Comparison of ENCODE assay signal across 7 cellular contexts in genomic region chr3:156483961-156484787, GRCh38.
DNase-seq lines count a peak whose midpoint lies in the region; ATAC-seq and TF ChIP-seq lines count a peak whose summit lies in the region.

No MANE protein-coding gene starts in this region.

- DNase-seq in OCI-LY7 (ENCODE audit: low spot score) = peak; percentile 74
- peak; percentile 56 for DNase-seq in activated T-helper 1 cell treated with anti-CD3 and anti-CD28 coated beads, Interleukin-12 subunit alpha, Interleukin-12 subunit beta, Interleukin-2, Interleukin-4 antibody, amounts not matched to agents 30 ng/mL and 10 ng/mL and 1 ng/mL, durations not matched to agents 14 hours and 24 hours and 36 hours (ENCODE audit: low spot score)
- no peak for DNase-seq in heart left ventricle
- peak; percentile 62 for DNase-seq in stimulated activated CD4-positive, alpha-beta T cell treated with anti-CD3 and anti-CD28 coated beads, Interleukin-4, amount 100 ng/mL, for 24 hours
- no peak for DNase-seq in posterior cingulate gyrus

- POLR2A ChIA-PET in OCI-LY7 (lab: Charles Lee) = interaction anchor here (0.6 to 2.2 kb wide), 6 partner anchors 8 to 80 kb away, joined by 3 to 7 read pairs (median 4); no protein-coding TSS in a partner anchor

- no peaks in the 10 kb centered on the region for H3K36me3 Mint-ChIP-seq in activated T-helper 1 cell treated with anti-CD3 and anti-CD28 coated beads, Interleukin-12 subunit alpha, Interleukin-12 subunit beta, Interleukin-2, Interleukin-4 antibody, amounts not matched to agents 30 ng/mL and 10 ng/mL and 1 ng/mL, durations not matched to agents 14 hours and 24 hours and 36 hours (ENCODE audit: low read depth)

- H3K4me3 ChIP-seq in OCI-LY7 (ENCODE audit: low read depth, low read length, poor library complexity, severe bottlenecking) = peak overlapping the region; percentile 58
- peak overlapping the region in 1 of 12 donors; percentile 28 for H3K4me3 ChIP-seq in heart left ventricle

- H3K4me1 ChIP-seq in OCI-LY7 (ENCODE audit: insufficient read depth, low read length, poor library complexity, severe bottlenecking) (peaks cover 35% of the 10 kb centered on the region), heart left ventricle (peaks cover 0 to 31% (median 3%) of the 10 kb centered on the region in 12 donors)

- CTCF ChIA-PET in OCI-LY7 (lab: Charles Lee; ENCODE audit: unreplicated experiment) = interaction anchor here (0.9 kb wide), 1 partner anchor 8 kb away, joined by 3 read pairs; no protein-coding TSS in a partner anchor

- peak overlapping the region; percentile 93 for H2AFZ ChIP-seq in OCI-LY7 (ENCODE audit: low read length)

- BruUV-seq in OCI-LY7 (replicated peaks; lab: Mats Ljungman, UMichigan) = no TSS peak

- H3K27ac ChIP-seq in OCI-LY7 (ENCODE audit: low read depth, low read length, poor library complexity, severe bottlenecking) (peak overlapping the region; percentile 82), heart left ventricle (peak overlapping the region in 11 of 12 donors; percentile 8 to 86 (median 48))

- peak overlapping the region; percentile 73 for H3K4me3 Mint-ChIP-seq in activated T-helper 1 cell treated with anti-CD3 and anti-CD28 coated beads, Interleukin-12 subunit alpha, Interleukin-12 subunit beta, Interleukin-2, Interleukin-4 antibody, amounts not matched to agents 30 ng/mL and 10 ng/mL and 1 ng/mL, durations not matched to agents 14 hours and 24 hours and 36 hours

- no peaks in the 10 kb centered on the region for H3K27me3 ChIP-seq in heart left ventricle

- TF ChIP-seq CTCF in OCI-LY7 (conservative IDR thresholded peaks at IDR 0.05; ENCODE audit: low read length) (no peak), heart left ventricle (IDR thresholded peaks at IDR 0.05) (no peak)

- no peaks in the 10 kb centered on the region for H4K20me1 ChIP-seq in OCI-LY7 (ENCODE audit: insufficient read depth, low read length)

- H3K36me3 ChIP-seq in OCI-LY7 (ENCODE audit: insufficient read depth, low read length) = no peaks in the 10 kb centered on the region
- H3K36me3 ChIP-seq in heart left ventricle = no peaks in the 10 kb centered on the region

- H3K9me3 ChIP-seq in OCI-LY7 (ENCODE audit: low read length) (no peaks in the 10 kb centered on the region), heart left ventricle (no peaks in the 10 kb centered on the region)

- peaks cover 42% of the 10 kb centered on the region for H3K4me1 Mint-ChIP-seq in activated T-helper 1 cell treated with anti-CD3 and anti-CD28 coated beads, Interleukin-12 subunit alpha, Interleukin-12 subunit beta, Interleukin-2, Interleukin-4 antibody, amounts not matched to agents 30 ng/mL and 10 ng/mL and 1 ng/mL, durations not matched to agents 14 hours and 24 hours and 36 hours (ENCODE audit: low read depth)

- ATAC-seq in GM18907 (IDR thresholded peaks at IDR 0.05; ENCODE audit: unreplicated experiment) (peak; percentile 90), HG03025 (IDR thresholded peaks at IDR 0.05; ENCODE audit: low FRiP score, unreplicated experiment) (peak; percentile 84), heart left ventricle (peak; percentile 51 to 84 (median 72))

- no peaks in the 10 kb centered on the region for H3K79me2 ChIP-seq in OCI-LY7 (ENCODE audit: insufficient read depth, low read depth, low read length)

- TF ChIP-seq POLR2A in heart left ventricle (IDR thresholded peaks at IDR 0.05) = no peak

- peaks cover 6% of the 10 kb centered on the region for H3K27me3 Mint-ChIP-seq in activated T-helper 1 cell treated with anti-CD3 and anti-CD28 coated beads, Interleukin-12 subunit alpha, Interleukin-12 subunit beta, Interleukin-2, Interleukin-4 antibody, amounts not matched to agents 30 ng/mL and 10 ng/mL and 1 ng/mL, durations not matched to agents 14 hours and 24 hours and 36 hours (ENCODE audit: insufficient read depth)

- H3K9me3 Mint-ChIP-seq in activated T-helper 1 cell treated with anti-CD3 and anti-CD28 coated beads, Interleukin-12 subunit alpha, Interleukin-12 subunit beta, Interleukin-2, Interleukin-4 antibody, amounts not matched to agents 30 ng/mL and 10 ng/mL and 1 ng/mL, durations not matched to agents 14 hours and 24 hours and 36 hours = no peaks in the 10 kb centered on the region

- peak overlapping the region; percentile 86 for H3K27ac Mint-ChIP-seq in activated T-helper 1 cell treated with anti-CD3 and anti-CD28 coated beads, Interleukin-12 subunit alpha, Interleukin-12 subunit beta, Interleukin-2, Interleukin-4 antibody, amounts not matched to agents 30 ng/mL and 10 ng/mL and 1 ng/mL, durations not matched to agents 14 hours and 24 hours and 36 hours

- 34 to 42% (median 39%) methylated on average over 6 of the region's 6 CpGs for WGBS in heart left ventricle, 4 donors

- intact Hi-C loops in OCI-LY7 (cut with micrococcal nuclease; ENCODE audit: unreplicated experiment) = no loop called here
- intact Hi-C loops in activated T-helper 1 cell treated with anti-CD3 and anti-CD28 coated beads, Interleukin-12 subunit alpha, Interleukin-12 subunit beta, Interleukin-2, Interleukin-4 antibody, amounts not matched to agents 30 ng/mL and 10 ng/mL and 1 ng/mL, durations not matched to agents 14 hours and 24 hours and 36 hours (cut with micrococcal nuclease) = loop anchor here (1.0 to 5.0 kb wide), 12 partner anchors 25 to 691 kb away; partner anchors contain the start of genes CCNL1, SLC33A1, SSR3 and TIPARP
- intact Hi-C loops in heart left ventricle (cut with DNase I) = loop anchor here in 1 of 10 donors (10.0 kb wide), 1 partner anchor 99 kb away; no protein-coding TSS in a partner anchor
- intact Hi-C loops in posterior cingulate gyrus (cut with DNase I) = no loop called here

- no peaks in the 10 kb centered on the region for H3K9me2 ChIP-seq in OCI-LY7 (ENCODE audit: insufficient read depth, low read length)

- H3K4me2 ChIP-seq in OCI-LY7 (ENCODE audit: low read length) = peak overlapping the region; percentile 85

Comparison
In these comparisons a context has a peak if more than half of its experiments do, and no peak if none do; other contexts are left out.
1. DNase-seq: peak in OCI-LY7 (single experiment), activated T-helper 1 cell treated with anti-CD3 and anti-CD28 coated beads, Interleukin-12 subunit alpha, Interleukin-12 subunit beta, Interleukin-2, Interleukin-4 antibody, amounts not matched to agents 30 ng/mL and 10 ng/mL and 1 ng/mL, durations not matched to agents 14 hours and 24 hours and 36 hours (single experiment) and stimulated activated CD4-positive, alpha-beta T cell treated with anti-CD3 and anti-CD28 coated beads, Interleukin-4, amount 100 ng/mL, for 24 hours (single experiment); none in heart left ventricle (0 of 5) and posterior cingulate gyrus (0 of 10).
2. Peak in every context shown above with its lines, with median percentiles within 50 percentile points of each other: ATAC-seq.